In genomic region chr12:60529723-60530122, GRCh38 we compare ENCODE assay signal across 35 cellular contexts.
"Had no signal": no experiment of that assay in that cellular context is flagged by ENCODE, and none has a peak within 500 bp of the region (broad histone marks: within the 10 kb centered on the region; RNA-seq: fewer than 3 reads in every experiment).

No MANE protein-coding gene starts in this region.

- H3K36me3 ChIP-seq: MG63 had no signal

- H3K9me3 ChIP-seq: MG63 had no signal

- H3K4me2 ChIP-seq: KMS-11 had no signal

- H3K27ac ChIP-seq: KMS-11 had no signal

- H3K27me3 ChIP-seq: MG63 had no signal

- DNase-seq: Karpas-422, Kasumi-1, KG1, MG63, MM.1S, MV-4-11, NCI-H1048, NCI-H1092, NCI-H1092 treated with DMSO at 0.1 percent for 48 hours, NCI-H1105, NCI-H1105 treated with DMSO at 0.1 percent for 48 hours, NCI-H1417, NCI-H1417 treated with DMSO at 0.1 percent for 48 hours, NCI-H1436, NCI-H1436 treated with DMSO at 0.1 percent for 48 hours, NCI-H146, NCI-H1694, NCI-H1694 treated with DMSO at 0.1 percent for 48 hours, NCI-H187, NCI-H187 treated with DMSO at 0.1 percent for 48 hours, NCI-H1930, NCI-H2029, NCI-H2029 treated with DMSO at 0.1 percent for 48 hours, NCI-H2081, NCI-H2081 treated with DMSO at 0.1 percent for 48 hours, NCI-H2107, NCI-H2171, NCI-H2171 treated with DMSO at 0.1 percent for 48 hours, NCI-H2227 treated with DMSO at 0.1 percent for 48 hours, NCI-H226, NCI-H345, NCI-H446, NCI-H446 treated with DMSO at 0.1 percent for 48 hours, NCI-H510A had no signal

- H3K9ac ChIP-seq: KMS-11 had no signal

- H3K4me3 ChIP-seq: MG63 had no signal
